8 cellular contexts compared by ENCODE assay signal in the genomic region with DNA sequence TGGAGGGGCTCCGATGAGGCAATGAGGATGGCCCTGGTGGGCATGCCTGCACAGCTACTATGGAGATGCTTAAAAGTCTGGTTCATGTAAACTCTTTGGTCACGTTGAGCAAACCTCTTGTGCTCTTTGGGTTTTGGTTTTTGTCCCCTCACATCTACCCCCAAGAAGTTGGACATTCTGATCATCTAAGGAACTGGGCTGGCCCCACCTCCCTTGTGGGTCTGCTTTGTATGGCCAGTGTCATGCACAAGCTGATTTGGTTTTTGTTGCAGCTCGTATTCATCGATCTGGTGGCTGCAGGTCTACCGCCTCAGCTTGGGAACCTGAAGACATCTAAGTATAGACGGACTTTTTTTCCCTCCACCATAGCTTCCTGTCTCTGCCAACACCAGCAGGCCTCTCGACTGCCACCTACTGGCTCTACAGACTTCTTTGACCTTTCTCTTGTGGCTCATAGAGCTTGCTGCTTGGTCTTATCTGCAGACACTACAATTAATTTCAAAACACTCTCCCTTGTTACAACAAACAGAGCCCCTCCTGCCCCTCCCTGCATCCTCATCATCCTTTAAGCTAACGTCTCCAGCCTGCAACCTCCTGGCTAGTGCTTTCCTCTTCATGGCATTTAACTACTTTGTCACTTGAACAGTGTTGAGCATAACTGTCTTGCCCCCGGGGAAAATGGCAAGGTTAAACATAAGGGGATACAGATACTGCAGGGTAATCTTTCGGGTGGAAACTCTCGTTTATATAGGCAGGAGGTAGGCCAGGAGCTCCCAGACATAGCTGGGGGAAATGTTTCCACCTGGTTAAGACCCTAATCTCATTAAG. TPM values are rescaled to one million over a fixed set of nuclear protein-coding genes. Genes with fewer than 3 reads are reported as not detected.
DNase-seq lines count a peak whose midpoint lies in the region; ATAC-seq and TF ChIP-seq lines count a peak whose summit lies in the region.

No MANE protein-coding gene starts in this region.

- H3K4me3 Mint-ChIP-seq in neural progenitor cell = no peak overlapping the region

- H3K9me3 Mint-ChIP-seq in neural progenitor cell = no peaks in the 10 kb centered on the region

- peak overlapping the region; percentile 44 for H3K27ac Mint-ChIP-seq in neural progenitor cell

- no peak overlapping the region for H3K4me2 ChIP-seq in neural progenitor cell

- no peak for TF ChIP-seq POLR2A in Peyer's patch (IDR thresholded peaks at IDR 0.05)

- peak; percentile 43 to 89 (median 82) for TF ChIP-seq CTCF in Peyer's patch (IDR thresholded peaks at IDR 0.05)
- TF ChIP-seq CTCF in fibroblast of mammary gland (conservative IDR thresholded peaks at IDR 0.05; ENCODE audit: control insufficient read depth, insufficient read depth, low read depth, low read length) = peak; percentile 98
- TF ChIP-seq CTCF in neural progenitor cell (IDR thresholded peaks at IDR 0.05) = peak; percentile 84

- peak; percentile 85 for ATAC-seq in GM21825 (IDR thresholded peaks at IDR 0.05; ENCODE audit: unreplicated experiment)

- H3K27me3 ChIP-seq in Peyer's patch = no peaks in the 10 kb centered on the region
- no peaks in the 10 kb centered on the region for H3K27me3 ChIP-seq in neural progenitor cell

- H3K4me3 ChIP-seq in Peyer's patch (no peak overlapping the region), fibroblast of mammary gland (ENCODE audit: control insufficient read depth, low read depth, low read length) (no peak overlapping the region), neural progenitor cell (no peak overlapping the region)

- H3K4me1 ChIP-seq in Peyer's patch (peaks cover 0 to 6% (median 0%) of the 10 kb centered on the region in 4 donors), neural progenitor cell (no peaks in the 10 kb centered on the region)

- H4K20me1 ChIP-seq in neural progenitor cell (ENCODE audit: low read depth) = no peaks in the 10 kb centered on the region

- peak; percentile 84 for DNase-seq in ELF-1 (ENCODE audit: low read depth, low spot score)
- DNase-seq in Kasumi-1 (lab: John Stamatoyannopoulos, UW) = peak; percentile 83 to 91
- peak in 2 of 3 donors; percentile 74 to 90 for DNase-seq in Peyer's patch
- peak; percentile 74 to 77 for DNase-seq in activated T-cell treated with anti-CD3 and anti-CD28 coated beads, Interleukin-2, amount 50 U/mL, for 48 hours
- DNase-seq in fibroblast of mammary gland (ENCODE audit: low read depth) = peak; percentile 84
- DNase-seq in neural progenitor cell (ENCODE audit: low spot score) = peak; percentile 87
- DNase-seq in stromal cell of bone marrow (ENCODE audit: low read depth) = peak; percentile 67

- H3K27me3 Mint-ChIP-seq in neural progenitor cell (ENCODE audit: insufficient read depth, low read depth) = no peaks in the 10 kb centered on the region

- peaks cover 0 to 39% (median 0%) of the 10 kb centered on the region in 3 donors for H3K36me3 ChIP-seq in Peyer's patch
- H3K36me3 ChIP-seq in neural progenitor cell = no peaks in the 10 kb centered on the region

- H3K36me3 Mint-ChIP-seq in neural progenitor cell = peaks cover 17% of the 10 kb centered on the region

- H3F3A ChIP-seq in neural progenitor cell (ENCODE audit: low read depth) = peaks cover 15% of the 10 kb centered on the region

- H3K9ac ChIP-seq in neural progenitor cell = no peak overlapping the region

- no peaks in the 10 kb centered on the region for H3K9me3 ChIP-seq in Peyer's patch
- no peaks in the 10 kb centered on the region for H3K9me3 ChIP-seq in neural progenitor cell (ENCODE audit: low read depth)

- H3K27ac ChIP-seq in Peyer's patch = no peak overlapping the region
- H3K27ac ChIP-seq in neural progenitor cell = no peak overlapping the region

- peaks cover 2% of the 10 kb centered on the region for H3K4me1 Mint-ChIP-seq in neural progenitor cell

- H2AFZ ChIP-seq in neural progenitor cell (replicated peaks) = no peak overlapping the region

- no peaks in the 10 kb centered on the region for H3K79me2 ChIP-seq in neural progenitor cell (ENCODE audit: low read depth)

RNA-seq across cellular contexts. Expression of gene TSTD2, which starts 34.5 kb away (rescaled TPM):
- total RNA-seq in Peyer's patch = 10 to 100 TPM; 17.2 to 32.2 (median 21.8) TPM
- total RNA-seq in neural progenitor cell (ENCODE audit: low replicate concordance) = 31.5 and 45.4 TPM in 2 replicates

RNA-seq across cellular contexts. Expression of gene NCBP1, which starts 34.9 kb away (rescaled TPM):
- total RNA-seq in Peyer's patch (10 to 100 TPM; 26.3 to 61.1 (median 28.1) TPM), neural progenitor cell (ENCODE audit: low replicate concordance) (42.3 and 55.9 TPM in 2 replicates)
